In genomic region chr3:14824646-14825045, GRCh38 we compare ENCODE assay signal across 29 cellular contexts. TPM values are rescaled to one million over a fixed set of nuclear protein-coding genes. Genes with fewer than 3 reads are reported as not detected.
"Had no signal": no experiment of that assay in that cellular context is flagged by ENCODE, and none has a peak within 500 bp of the region (broad histone marks: within the 10 kb centered on the region; RNA-seq: fewer than 3 reads in every experiment).

No MANE protein-coding gene starts in this region.

- H3K36me3 ChIP-seq: colonic mucosa, prostate gland, thoracic aorta, upper lobe of right lung, uterus had no signal

- H3K27me3 ChIP-seq: colonic mucosa, sigmoid colon, tibial nerve, upper lobe of right lung, uterus had no signal

- H3K27ac ChIP-seq: colonic mucosa, prostate gland, thoracic aorta, upper lobe of right lung had no signal

- H3K4me1 ChIP-seq: colonic mucosa, prostate gland had no signal

- DNase-seq: colonic mucosa; effector memory CD8-positive, alpha-beta T cell; foreskin fibroblast; hypothalamus; immature natural killer cell; islet precursor cell; kidney glomerular epithelial cell; left colon; mesendoderm; midbrain; naive thymus-derived CD8-positive, alpha-beta T cell; nephron progenitor cell; nucleus accumbens; right cardiac atrium; sigmoid colon; spleen; stimulated activated CD4-positive, alpha-beta T cell treated with anti-CD3 and anti-CD28 coated beads, Interleukin-4, amount 100 ng/mL, for 4 hours; stimulated activated naive CD8-positive, alpha-beta T cell treated with anti-CD3 and anti-CD28 coated beads, Interleukin-15, Interleukin-2, amounts not matched to agents 100 U/mL and 50 U/mL, for 24 hours; upper lobe of right lung; uterus had no signal

- H3K9me3 ChIP-seq: colonic mucosa, gastroesophageal sphincter, prostate gland, sigmoid colon, spleen, thoracic aorta, tibial nerve, upper lobe of right lung, uterus had no signal

- ATAC-seq: effector memory CD8-positive, alpha-beta T cell; left colon; naive thymus-derived CD8-positive, alpha-beta T cell; stimulated activated memory B cell treated with anti-CD40 and anti-IgM and Interleukin-4, amounts not matched to agents 10 μg/mL and 1 μg/mL and 100 μg/mL, for 72 hours; stimulated activated naive CD8-positive, alpha-beta T cell treated with anti-CD3 and anti-CD28 coated beads, Interleukin-15, Interleukin-2, amounts not matched to agents 100 U/mL and 50 U/mL, for 24 hours had no signal

- H3K4me3 ChIP-seq: colonic mucosa, gastroesophageal sphincter, prostate gland, sigmoid colon, skin epidermis, spleen, thoracic aorta, tibial nerve, upper lobe of right lung, uterus had no signal

RNA-seq across cellular contexts. Expression of gene FGD5, which starts 5.9 kb away (rescaled TPM):
- total RNA-seq: mammary epithelial cell, myocyte, osteocyte had no signal
- polyA plus RNA-seq: immature natural killer cell; mammary epithelial cell; naive thymus-derived CD8-positive, alpha-beta T cell had no signal
